Comparison of ENCODE assay signal across 9 cellular contexts in genomic region chr3:133475245-133476010, GRCh38.
A peak's percentile ranks its signal among the peaks of the same experiment; 100 is the strongest.
DNase-seq lines count a peak whose midpoint lies in the region; ATAC-seq lines count a peak whose summit lies in the region.
"Had no signal": no experiment of that assay in that cellular context is flagged by ENCODE, and none has a peak within 500 bp of the region (broad histone marks: within the 10 kb centered on the region; RNA-seq: fewer than 3 reads in every experiment).

No MANE protein-coding gene starts in this region.

- H3K9me3 ChIP-seq in stomach smooth muscle (ENCODE audit: control insufficient read depth in 2 of 2, low read length in 2 of 2), result no peaks in the 10 kb centered on the region
- no peaks in the 10 kb centered on the region for H3K9me3 ChIP-seq in GM23248 (ENCODE audit: low read depth)
- no peaks in the 10 kb centered on the region for H3K9me3 ChIP-seq in aorta (ENCODE audit: control insufficient read depth, low read length)

- H3K4me3 ChIP-seq in stomach smooth muscle (ENCODE audit: low read length in 2 of 2) (no peak overlapping the region), GM23248 (no peak overlapping the region), aorta (ENCODE audit: low read length in 2 of 2) (no peak overlapping the region)
- H3K4me3 ChIP-seq: cardiac muscle cell had no signal

- peak; percentile 68 for ATAC-seq in GM19328 (IDR thresholded peaks at IDR 0.05; ENCODE audit: unreplicated experiment)
- peak; percentile 81 for ATAC-seq in HG03280 (IDR thresholded peaks at IDR 0.05; ENCODE audit: unreplicated experiment)
- ATAC-seq in activated T-helper 17 cell treated with anti-CD3 and anti-CD28 coated beads, Interleukin-2, amount 50 U/mL, for 72 hours (replicated peaks), result peak; percentile 98
- ATAC-seq in aorta (ENCODE audit: low FRiP score), result no peak

- 61 to 67% methylated on average over 5 of the region's 5 CpGs for WGBS in GM23248 (ENCODE audit: low coverage in 1 of 2, low lambda C conversion rate in 2 of 2, missing lambda C conversion rate in 2 of 2), 2 experiments
- 95 to 96% methylated on average over 5 of the region's 5 CpGs for WGBS in aorta, 2 donors

- intact Hi-C loops in aorta (cut with DNase I), result loop anchor here in 1 of 2 donors (10.0 kb wide), 1 partner anchor 129 kb away; no protein-coding TSS in a partner anchor

- DNase-seq in DMS53 treated with DMSO at 0.1 percent for 48 hours (lab: John Stamatoyannopoulos, UW; ENCODE audit: unreplicated experiment), result peak; percentile 68
- no peak for DNase-seq in GM23248
- DNase-seq in aorta, result no peak
- DNase-seq in foreskin melanocyte, result no peak

- in situ Hi-C loops in GM23248 (cut with MboI), result no loop called here

- H3K4me1 ChIP-seq in stomach smooth muscle (ENCODE audit: control insufficient read depth, insufficient read depth, low read length), result peaks cover 12% of the 10 kb centered on the region
- H3K4me1 ChIP-seq in GM23248 (ENCODE audit: insufficient read depth), result no peaks in the 10 kb centered on the region
- no peaks in the 10 kb centered on the region for H3K4me1 ChIP-seq in aorta (ENCODE audit: control insufficient read depth in 1 of 2, insufficient read depth in 2 of 2, low read length in 2 of 2)

- H4K20me1 ChIP-seq in GM23248 (ENCODE audit: insufficient read depth), result no peaks in the 10 kb centered on the region

- peaks cover 4% of the 10 kb centered on the region; the same call in 1 of the 2 replicates for H3F3A ChIP-seq in GM23248 (ENCODE audit: insufficient read depth)

- H3K4me1 Mint-ChIP-seq in activated T-helper 17 cell treated with anti-CD3 and anti-CD28 coated beads, Interleukin-2, amount 50 U/mL, for 72 hours, result peaks cover 16% of the 10 kb centered on the region

- H3K4me3 Mint-ChIP-seq in activated T-helper 17 cell treated with anti-CD3 and anti-CD28 coated beads, Interleukin-2, amount 50 U/mL, for 72 hours, result peak overlapping the region; percentile 20

- H3K27ac ChIP-seq in stomach smooth muscle (ENCODE audit: low read length) (peak overlapping the region; percentile 46), GM23248 (no peak overlapping the region), aorta (ENCODE audit: low read depth in 1 of 2, low read length in 2 of 2) (no peak overlapping the region)
- H3K27ac ChIP-seq: cardiac muscle cell had no signal

- H3K36me3 ChIP-seq in stomach smooth muscle (ENCODE audit: control insufficient read depth in 2 of 2, insufficient read depth in 2 of 2, low read length in 2 of 2) (no peaks in the 10 kb centered on the region), GM23248 (ENCODE audit: low read depth) (no peaks in the 10 kb centered on the region), aorta (ENCODE audit: control insufficient read depth in 1 of 2, insufficient read depth in 2 of 2, low read length in 1 of 2) (no peaks in the 10 kb centered on the region)
- H3K36me3 ChIP-seq: cardiac muscle cell had no signal

- no peaks in the 10 kb centered on the region for H3K9me3 Mint-ChIP-seq in activated T-helper 17 cell treated with anti-CD3 and anti-CD28 coated beads, Interleukin-2, amount 50 U/mL, for 72 hours

- H3K36me3 Mint-ChIP-seq in activated T-helper 17 cell treated with anti-CD3 and anti-CD28 coated beads, Interleukin-2, amount 50 U/mL, for 72 hours (ENCODE audit: low read depth), result no peaks in the 10 kb centered on the region

- no peaks in the 10 kb centered on the region for H3K79me2 ChIP-seq in GM23248 (ENCODE audit: insufficient read depth)

- H3K9ac ChIP-seq in stomach smooth muscle (ENCODE audit: low read length in 2 of 2) (no peak overlapping the region), GM23248 (no peak overlapping the region)

- no peaks in the 10 kb centered on the region for H3K27me3 Mint-ChIP-seq in activated T-helper 17 cell treated with anti-CD3 and anti-CD28 coated beads, Interleukin-2, amount 50 U/mL, for 72 hours

- H3K27me3 ChIP-seq in stomach smooth muscle (ENCODE audit: control insufficient read depth in 1 of 2, insufficient read depth in 2 of 2, low read length in 2 of 2), result no peaks in the 10 kb centered on the region
- no peaks in the 10 kb centered on the region for H3K27me3 ChIP-seq in GM23248 (replicated peaks; ENCODE audit: insufficient read depth)
- H3K27me3 ChIP-seq in aorta (ENCODE audit: control insufficient read depth in 1 of 2, insufficient read depth in 2 of 2, low read length in 1 of 2), result no peaks in the 10 kb centered on the region

- H3K9me2 ChIP-seq in GM23248 (ENCODE audit: insufficient read depth), result no peaks in the 10 kb centered on the region

- no peak overlapping the region for H2AFZ ChIP-seq in GM23248

- H3K27ac Mint-ChIP-seq in activated T-helper 17 cell treated with anti-CD3 and anti-CD28 coated beads, Interleukin-2, amount 50 U/mL, for 72 hours, result no peak overlapping the region

- no peak overlapping the region for H3K4me2 ChIP-seq in GM23248 (ENCODE audit: unreplicated experiment)
